In genomic region chr17:45093444-45094110, GRCh38 we compare ENCODE assay signal across 11 cellular contexts. TPM values are rescaled to one million over a fixed set of nuclear protein-coding genes. Genes with fewer than 3 reads are reported as not detected.
DNase-seq lines count a peak whose midpoint lies in the region; ATAC-seq and TF ChIP-seq lines count a peak whose summit lies in the region.
"Had no signal": no experiment of that assay in that cellular context is flagged by ENCODE, and none has a peak within 500 bp of the region (broad histone marks: within the 10 kb centered on the region; RNA-seq: fewer than 3 reads in every experiment).

No MANE protein-coding gene starts in this region.

- CTCF ChIA-PET in AG04450 (lab: Charles Lee), result interaction anchor here (0.8 to 6.0 kb wide), 4 partner anchors 28 to 72 kb away, joined by 3 to 26 read pairs (median 8); partner anchors contain the start of gene ACBD4

- TF ChIP-seq CTCF in AG04450 (IDR thresholded peaks at IDR 0.05; ENCODE audit: low read depth, low read length) (no peak), heart right ventricle (IDR thresholded peaks at IDR 0.05) (no peak), psoas muscle (IDR thresholded peaks at IDR 0.05) (no peak)

- no peak overlapping the region for H3K4me3 Mint-ChIP-seq in activated T-cell treated with anti-CD3 and anti-CD28 coated beads, Interleukin-2, amount 50 U/mL, for 72 hours
- H3K4me3 Mint-ChIP-seq: type B pancreatic cell had no signal

- peaks cover 0 to 99% (median 65%) of the 10 kb centered on the region in 9 donors for H3K36me3 ChIP-seq in heart right ventricle
- peaks cover 21 to 90% of the 10 kb centered on the region in 2 donors for H3K36me3 ChIP-seq in psoas muscle (ENCODE audit: insufficient read depth in 1 of 2, low read depth in 1 of 2)

- H3K4me1 ChIP-seq in heart right ventricle, result peaks cover 5 to 47% (median 32%) of the 10 kb centered on the region in 9 donors
- H3K4me1 ChIP-seq in psoas muscle, result peaks cover 58% of the 10 kb centered on the region

- peaks cover 5 to 34% of the 10 kb centered on the region in 2 donors for H3K36me3 Mint-ChIP-seq in activated T-cell treated with anti-CD3 and anti-CD28 coated beads, Interleukin-2, amount 50 U/mL, for 72 hours (ENCODE audit: insufficient read depth in 2 of 2)

- H3K4me3 ChIP-seq in AG04450 (ENCODE audit: low read depth, low read length), result no peak overlapping the region
- H3K4me3 ChIP-seq in heart right ventricle, result no peak overlapping the region
- H3K4me3 ChIP-seq in psoas muscle, result peak overlapping the region; percentile 21
- H3K4me3 ChIP-seq: cardiac muscle cell had no signal

- ATAC-seq in heart right ventricle (peak; percentile 16 to 74 (median 60)), psoas muscle (peak; percentile 49 to 73 (median 60)), HG02571 (IDR thresholded peaks at IDR 0.05; ENCODE audit: unreplicated experiment) (no peak)
- ATAC-seq in activated T-cell treated with anti-CD3 and anti-CD28 coated beads, Interleukin-2, amount 50 U/mL, for 72 hours (replicated peaks in 1 of 2), result no peak

- H3K9me3 ChIP-seq in AG04450 (ENCODE audit: control insufficient read depth, insufficient read depth, low read length) (no peaks in the 10 kb centered on the region), heart right ventricle (no peaks in the 10 kb centered on the region), psoas muscle (no peaks in the 10 kb centered on the region)

- peak overlapping the region; percentile 98 for H3K27ac ChIP-seq in AG04450 (ENCODE audit: low read depth, low read length)
- H3K27ac ChIP-seq in heart right ventricle, result peak overlapping the region; percentile 65 to 94 (median 88)
- H3K27ac ChIP-seq in psoas muscle, result peak overlapping the region; percentile 96
- H3K27ac ChIP-seq: cardiac muscle cell had no signal

- intact Hi-C loops in heart right ventricle (cut with DNase I), result loop anchor here in 6 of 10 donors (10.0 kb wide), 3 partner anchors 69 to 179 kb away; partner anchors contain the start of gene GFAP (in 4 of the 6)
- intact Hi-C loops in psoas muscle (cut with DNase I), result no loop called here

- H3K4me1 Mint-ChIP-seq in activated T-cell treated with anti-CD3 and anti-CD28 coated beads, Interleukin-2, amount 50 U/mL, for 72 hours (ENCODE audit: low read depth), result no peaks in the 10 kb centered on the region

- H3K27ac Mint-ChIP-seq in activated T-cell treated with anti-CD3 and anti-CD28 coated beads, Interleukin-2, amount 50 U/mL, for 72 hours, result no peak overlapping the region

- H3K9me3 Mint-ChIP-seq in activated T-cell treated with anti-CD3 and anti-CD28 coated beads, Interleukin-2, amount 50 U/mL, for 72 hours, result no peaks in the 10 kb centered on the region
- H3K9me3 Mint-ChIP-seq: type B pancreatic cell had no signal

- no peaks in the 10 kb centered on the region for H3K27me3 Mint-ChIP-seq in activated T-cell treated with anti-CD3 and anti-CD28 coated beads, Interleukin-2, amount 50 U/mL, for 72 hours (ENCODE audit: low read depth)
- H3K27me3 Mint-ChIP-seq: type B pancreatic cell had no signal

- no peaks in the 10 kb centered on the region for H3K27me3 ChIP-seq in AG04450 (ENCODE audit: control insufficient read depth, insufficient read depth, low read length)
- H3K27me3 ChIP-seq in heart right ventricle, result no peaks in the 10 kb centered on the region
- H3K27me3 ChIP-seq in psoas muscle (ENCODE audit: insufficient read depth in 3 of 3, low read length in 2 of 3), result no peaks in the 10 kb centered on the region
- H3K27me3 ChIP-seq: cardiac muscle cell had no signal

- 48 to 50% methylated on average over 13 of the region's 13 CpGs for WGBS in heart right ventricle, 2 donors
- 21 to 36% (median 32%) methylated on average over 13 of the region's 13 CpGs for WGBS in psoas muscle, 3 donors

- POLR2A ChIA-PET in AG04450 (lab: Yijun Ruan, JAX), result interaction anchor here (0.5 to 1.7 kb wide), 5 partner anchors 9 to 54 kb away, joined by 3 to 8 read pairs (median 6); partner anchors contain the start of genes HEXIM1 and NMT1

- no peak for DNase-seq in AG04450 (ENCODE audit: low read depth, low spot score)
- DNase-seq in amniotic epithelial cell (ENCODE audit: low read depth), result peak; percentile 26
- peak in 1 of 2 donors; percentile 36 for DNase-seq in heart right ventricle
- DNase-seq in psoas muscle, result peak; percentile 54 to 80
- DNase-seq in GDM1 (lab: John Stamatoyannopoulos, UW), result no peak
- no peak for DNase-seq in DMS153 (lab: John Stamatoyannopoulos, UW)
- DNase-seq in activated T-cell treated with anti-CD3 and anti-CD28 coated beads, Interleukin-2, amount 50 U/mL, for 72 hours, result no peak
- DNase-seq: activated CD4-positive, alpha-beta T cell treated with anti-CD3 and anti-CD28 coated beads, Interleukin-2, amount 50 U/mL, for 48 hours had no signal

RNA-seq across cellular contexts. Expression of gene NMT1, which starts 32.5 kb away (rescaled TPM):
- polyA plus RNA-seq in AG04450 (2011; rRNA removed), result 60.6 and 63.6 TPM in 2 replicates
- polyA minus RNA-seq in AG04450 (2011; rRNA and poly(A)+ RNA removed), result 62.0 and 70.9 TPM in 2 replicates
- 100 to 1,000 TPM in 1 of 10 donors, 10 to 100 TPM in 9; 60.6 to 110 (median 74.4) TPM for total RNA-seq in heart right ventricle
- polyA plus RNA-seq in heart right ventricle, result 10 to 100 TPM; 40.9 to 68.5 TPM
- 100 to 1,000 TPM in 2 of 4 donors, 10 to 100 TPM in 2; 73.3 to 164 (median 93.1) TPM for total RNA-seq in psoas muscle
- 10 to 100 TPM; 58.0 to 79.7 (median 68.3) TPM for polyA plus RNA-seq in psoas muscle
- total RNA-seq in activated T-cell treated with anti-CD3 and anti-CD28 coated beads, Interleukin-2, amount 50 U/mL, for 72 hours, result 100 to 1,000 TPM; 130 to 145 TPM

RNA-seq across cellular contexts. Expression of gene PLCD3, which starts 38.7 kb away (rescaled TPM):
- polyA plus RNA-seq in AG04450 (2011; rRNA removed) (28.2 and 42.3 TPM in 2 replicates), heart right ventricle (10 to 100 TPM; 44.6 to 72.3 TPM), psoas muscle (100 to 1,000 TPM in 2 of 3 donors, 10 to 100 TPM in 1; 57.0 to 171 (median 170) TPM)
- 64.1 and 86.5 TPM in 2 replicates for polyA minus RNA-seq in AG04450 (2011; rRNA and poly(A)+ RNA removed)
- total RNA-seq in heart right ventricle (100 to 1,000 TPM in 9 of 10 donors, 10 to 100 TPM in 1; 87.2 to 188 (median 115) TPM), psoas muscle (100 to 1,000 TPM in 2 of 4 donors, 10 to 100 TPM in 2; 69.8 to 217 (median 122) TPM)
- 1 to 10 TPM; 3.1 to 4.5 TPM for total RNA-seq in activated T-cell treated with anti-CD3 and anti-CD28 coated beads, Interleukin-2, amount 50 U/mL, for 72 hours

RNA-seq across cellular contexts. Expression of gene ACBD4, which starts 41.9 kb away (rescaled TPM):
- 4.0 and 4.7 TPM in 2 replicates for polyA plus RNA-seq in AG04450 (2011; rRNA removed)
- 2.6 TPM in 2 replicates for polyA minus RNA-seq in AG04450 (2011; rRNA and poly(A)+ RNA removed)
- 1 to 10 TPM; 6.1 to 9.7 (median 7.3) TPM for total RNA-seq in heart right ventricle
- polyA plus RNA-seq in heart right ventricle, result 10 to 100 TPM in 1 of 2 donors, 1 to 10 TPM in 1; 4.2 to 16.7 TPM
- total RNA-seq in psoas muscle, result 1 to 10 TPM; 3.9 to 8.2 (median 5.1) TPM
- polyA plus RNA-seq in psoas muscle, result 1 to 10 TPM; 2.7 to 5.2 (median 4.4) TPM
- 10 to 100 TPM; 17.9 to 20.1 TPM for total RNA-seq in activated T-cell treated with anti-CD3 and anti-CD28 coated beads, Interleukin-2, amount 50 U/mL, for 72 hours

RNA-seq across cellular contexts. Expression of gene DCAKD, which starts 42.1 kb away (rescaled TPM):
- polyA plus RNA-seq in AG04450 (2011; rRNA removed) (21.8 and 29.1 TPM in 2 replicates), heart right ventricle (10 to 100 TPM; 21.1 to 22.9 TPM), psoas muscle (10 to 100 TPM in 1 of 3 donors, 1 to 10 TPM in 2; 6.4 to 14.2 (median 8.4) TPM)
- polyA minus RNA-seq in AG04450 (2011; rRNA and poly(A)+ RNA removed), result 50.3 and 67.2 TPM in 2 replicates
- total RNA-seq in heart right ventricle (10 to 100 TPM; 28.1 to 46.2 (median 32.7) TPM), psoas muscle (10 to 100 TPM in 3 of 4 donors, 1 to 10 TPM in 1; 6.9 to 13.5 (median 11.0) TPM)
- 10 to 100 TPM; 42.0 to 59.2 TPM for total RNA-seq in activated T-cell treated with anti-CD3 and anti-CD28 coated beads, Interleukin-2, amount 50 U/mL, for 72 hours

RNA-seq across cellular contexts. Expression of gene HEXIM1, which starts 54.7 kb away (rescaled TPM):
- polyA plus RNA-seq in AG04450 (2011; rRNA removed), result 12.4 and 13.2 TPM in 2 replicates
- polyA minus RNA-seq in AG04450 (2011; rRNA and poly(A)+ RNA removed), result 10.0 and 11.4 TPM in 2 replicates
- 10 to 100 TPM; 17.0 to 37.4 (median 20.1) TPM for total RNA-seq in heart right ventricle
- 10 to 100 TPM in 1 of 2 donors, 1 to 10 TPM in 1; 8.4 to 11.0 TPM for polyA plus RNA-seq in heart right ventricle
- total RNA-seq in psoas muscle, result 10 to 100 TPM; 21.3 to 52.2 (median 31.5) TPM
- polyA plus RNA-seq in psoas muscle, result 100 to 1,000 TPM in 1 of 3 donors, 10 to 100 TPM in 1, 1 to 10 TPM in 1; 9.5 to 127 (median 22.0) TPM
- 10 to 100 TPM; 58.0 to 63.3 TPM for total RNA-seq in activated T-cell treated with anti-CD3 and anti-CD28 coated beads, Interleukin-2, amount 50 U/mL, for 72 hours

Comparison
In these comparisons a context has a peak if more than half of its experiments do, and no peak if none do; other contexts are left out.
1. DNase-seq: peak in amniotic epithelial cell (single experiment) and psoas muscle (2 of 2); none in AG04450 (single experiment), GDM1 (single experiment), DMS153 (single experiment) and activated T-cell treated with anti-CD3 and anti-CD28 coated beads, Interleukin-2, amount 50 U/mL, for 72 hours (0 of 2).
2. ATAC-seq: peak in heart right ventricle (8 of 8) and psoas muscle (4 of 4); none in HG02571 (single experiment) and activated T-cell treated with anti-CD3 and anti-CD28 coated beads, Interleukin-2, amount 50 U/mL, for 72 hours (0 of 2).
3. RNA of gene PLCD3, which starts 38.7 kb away (total RNA-seq): 69.8 to 217 TPM in psoas muscle and 87.2 to 188 TPM in heart right ventricle; 3.1 to 4.5 TPM in activated T-cell treated with anti-CD3 and anti-CD28 coated beads, Interleukin-2, amount 50 U/mL, for 72 hours; every median in the first group is over 10 times any median in the second.
4. intact Hi-C loops: an anchor here in heart right ventricle (10.0 kb wide); none called in psoas muscle.
5. Peak in every context shown above with its lines, with median percentiles within 50 percentile points of each other: H3K27ac ChIP-seq.